ENCODE assay signal across 8 cellular contexts in genomic region chr19:3670796-3671679, GRCh38. TPM values are rescaled to one million over a fixed set of nuclear protein-coding genes. Genes with fewer than 3 reads are reported as not detected.
DNase-seq lines count a peak whose midpoint lies in the region; ATAC-seq and TF ChIP-seq lines count a peak whose summit lies in the region.

No MANE protein-coding gene starts in this region.

- H3K4me1 ChIP-seq in transverse colon = peaks cover 28 to 51% (median 39%) of the 10 kb centered on the region in 4 donors

- H3K4me1 Mint-ChIP-seq in T-helper 17 cell = peaks cover 22% of the 10 kb centered on the region
- H3K4me1 Mint-ChIP-seq in effector memory CD8-positive, alpha-beta T cell (ENCODE audit: low read depth in 2 of 2) = peaks cover 14 to 33% of the 10 kb centered on the region in 2 donors
- peaks cover 21 to 55% of the 10 kb centered on the region in 2 donors for H3K4me1 Mint-ChIP-seq in natural killer cell treated with Interleukin-12 subunit alpha and Interleukin-12 subunit beta and Interleukin-15 and Interleukin-18, amount 100 ng/mL, for 72 hours (ENCODE audit: low read depth in 2 of 2)

- ATAC-seq in T-helper 17 cell (peak; percentile 26), HG03196 (IDR thresholded peaks at IDR 0.05; ENCODE audit: unreplicated experiment) (no peak)
- peak; percentile 80 for ATAC-seq in effector memory CD8-positive, alpha-beta T cell (replicated peaks)
- ATAC-seq in natural killer cell treated with Interleukin-12 subunit alpha and Interleukin-12 subunit beta and Interleukin-15 and Interleukin-18, amount 100 ng/mL, for 72 hours = peak; percentile 85 to 90

- H3K9me3 ChIP-seq in T-helper 17 cell (ENCODE audit: control insufficient read depth, low read length, poor library complexity, severe bottlenecking) (no peaks in the 10 kb centered on the region), transverse colon (no peaks in the 10 kb centered on the region)

- H3K27me3 Mint-ChIP-seq in T-helper 17 cell = no peaks in the 10 kb centered on the region
- H3K27me3 Mint-ChIP-seq in effector memory CD8-positive, alpha-beta T cell = no peaks in the 10 kb centered on the region
- H3K27me3 Mint-ChIP-seq in natural killer cell treated with Interleukin-12 subunit alpha and Interleukin-12 subunit beta and Interleukin-15 and Interleukin-18, amount 100 ng/mL, for 72 hours = no peaks in the 10 kb centered on the region

- H3K27me3 ChIP-seq in transverse colon = no peaks in the 10 kb centered on the region

- WGBS in transverse colon (ENCODE audit: low coverage in 1 of 2), 2 donors = 46% methylated on average over 39 of the region's 45 CpGs; no CpG with 5 or more reads in 1 of the 2 donors

- H3K4me3 ChIP-seq in AG10803 (ENCODE audit: low read length) (peak overlapping the region; percentile 43), transverse colon (peak overlapping the region in 3 of 4 donors; percentile 11 to 27 (median 26))

- in situ Hi-C loops in transverse colon (cut with MboI; ENCODE audit: low pct_ligation_motif_present in 1 of 4, low pct_unique_long_range_greater_than_20kb in 1 of 4, low sequenced_read_pairs in 3 of 4) = no loop called here

- peak overlapping the region; percentile 92 to 96 (median 94) for H3K27ac ChIP-seq in transverse colon

- H3K36me3 Mint-ChIP-seq in T-helper 17 cell (ENCODE audit: low read depth) = no peaks in the 10 kb centered on the region
- peaks cover 5% of the 10 kb centered on the region for H3K36me3 Mint-ChIP-seq in effector memory CD8-positive, alpha-beta T cell (ENCODE audit: insufficient read depth)
- H3K36me3 Mint-ChIP-seq in natural killer cell treated with Interleukin-12 subunit alpha and Interleukin-12 subunit beta and Interleukin-15 and Interleukin-18, amount 100 ng/mL, for 72 hours = no peaks in the 10 kb centered on the region

- H3K4me3 Mint-ChIP-seq in T-helper 17 cell = peak overlapping the region; percentile 75
- peak overlapping the region; percentile 68 to 73 for H3K4me3 Mint-ChIP-seq in effector memory CD8-positive, alpha-beta T cell
- H3K4me3 Mint-ChIP-seq in natural killer cell treated with Interleukin-12 subunit alpha and Interleukin-12 subunit beta and Interleukin-15 and Interleukin-18, amount 100 ng/mL, for 72 hours = peak overlapping the region; percentile 84

- H3K36me3 ChIP-seq in transverse colon = no peaks in the 10 kb centered on the region

- intact Hi-C loops in transverse colon (cut with DNase I; ENCODE audit: low total_unique reads) = no loop called here

- DNase-seq in AG10803 (ENCODE audit: low read depth) (peak; percentile 64), T-helper 17 cell (no peak), transverse colon (peak; percentile 68), cortex of kidney (lab: John Stamatoyannopoulos, UW) (no peak), HK-2 (ENCODE audit: unreplicated experiment) (no peak)
- DNase-seq in effector memory CD8-positive, alpha-beta T cell = peak in 2 of 3 experiments; percentile 33 to 34
- peak; percentile 91 for DNase-seq in natural killer cell treated with Interleukin-12 subunit alpha and Interleukin-12 subunit beta and Interleukin-15 and Interleukin-18, amount 100 ng/mL, for 72 hours (ENCODE audit: low spot score)

- no peak for TF ChIP-seq POLR2A in transverse colon (IDR thresholded peaks at IDR 0.05)

- H3K9me3 Mint-ChIP-seq in effector memory CD8-positive, alpha-beta T cell = no peaks in the 10 kb centered on the region
- no peaks in the 10 kb centered on the region for H3K9me3 Mint-ChIP-seq in natural killer cell treated with Interleukin-12 subunit alpha and Interleukin-12 subunit beta and Interleukin-15 and Interleukin-18, amount 100 ng/mL, for 72 hours

- H3K27ac Mint-ChIP-seq in T-helper 17 cell = no peak overlapping the region
- peak overlapping the region; percentile 74 to 82 for H3K27ac Mint-ChIP-seq in effector memory CD8-positive, alpha-beta T cell
- H3K27ac Mint-ChIP-seq in natural killer cell treated with Interleukin-12 subunit alpha and Interleukin-12 subunit beta and Interleukin-15 and Interleukin-18, amount 100 ng/mL, for 72 hours = peak overlapping the region; percentile 82 to 91

- no peak for TF ChIP-seq EP300 in transverse colon (IDR thresholded peaks at IDR 0.05; ENCODE audit: low read depth)

- TF ChIP-seq CTCF in AG10803 (conservative IDR thresholded peaks at IDR 0.05; ENCODE audit: low read length) (no peak), transverse colon (IDR thresholded peaks at IDR 0.05) (no peak)

RNA-seq across cellular contexts. Expression of gene PIP5K1C, which starts 29.2 kb away (rescaled TPM):
- total RNA-seq in T-helper 17 cell = 10 to 100 TPM; 21.7 to 23.7 TPM
- total RNA-seq in natural killer cell treated with Interleukin-12 subunit alpha and Interleukin-12 subunit beta and Interleukin-15 and Interleukin-18, amount 100 ng/mL, for 72 hours = 10 to 100 TPM; 27.0 to 29.6 TPM
- 10 to 100 TPM; 25.4 to 91.1 (median 36.4) TPM for total RNA-seq in transverse colon

RNA-seq across cellular contexts. Expression of gene TJP3, which starts 37.1 kb away (rescaled TPM):
- total RNA-seq in T-helper 17 cell (10 to 100 TPM; 13.4 to 14.2 TPM), transverse colon (100 to 1,000 TPM; 234 to 894 (median 282) TPM)
- 1 to 10 TPM in 1 of 2 donors, under 1 TPM in 1; 0.57 to 2.1 TPM for total RNA-seq in natural killer cell treated with Interleukin-12 subunit alpha and Interleukin-12 subunit beta and Interleukin-15 and Interleukin-18, amount 100 ng/mL, for 72 hours

RNA-seq across cellular contexts. Expression of gene CACTIN, which starts 44.4 kb away (rescaled TPM):
- total RNA-seq in T-helper 17 cell (10 to 100 TPM; 32.8 to 34.4 TPM), transverse colon (10 to 100 TPM; 21.9 to 88.4 (median 53.0) TPM)
- total RNA-seq in natural killer cell treated with Interleukin-12 subunit alpha and Interleukin-12 subunit beta and Interleukin-15 and Interleukin-18, amount 100 ng/mL, for 72 hours = 10 to 100 TPM; 28.9 to 44.7 TPM

Comparison
In these comparisons a context has a peak if more than half of its experiments do, and no peak if none do; other contexts are left out.
1. DNase-seq: peak in AG10803 (single experiment), effector memory CD8-positive, alpha-beta T cell (2 of 3), natural killer cell treated with Interleukin-12 subunit alpha and Interleukin-12 subunit beta and Interleukin-15 and Interleukin-18, amount 100 ng/mL, for 72 hours (single experiment) and transverse colon (single experiment); none in T-helper 17 cell (0 of 3), cortex of kidney (single experiment) and HK-2 (single experiment).
2. RNA of gene TJP3, which starts 37.1 kb away (total RNA-seq): 234 to 894 TPM in transverse colon; 13.4 to 14.2 TPM in T-helper 17 cell and 0.57 to 2.1 TPM in natural killer cell treated with Interleukin-12 subunit alpha and Interleukin-12 subunit beta and Interleukin-15 and Interleukin-18, amount 100 ng/mL, for 72 hours; every median in the first group is over 10 times any median in the second.
3. Peak in every context shown above with its lines, with median percentiles within 50 percentile points of each other: H3K4me3 Mint-ChIP-seq.